In the genomic region with DNA sequence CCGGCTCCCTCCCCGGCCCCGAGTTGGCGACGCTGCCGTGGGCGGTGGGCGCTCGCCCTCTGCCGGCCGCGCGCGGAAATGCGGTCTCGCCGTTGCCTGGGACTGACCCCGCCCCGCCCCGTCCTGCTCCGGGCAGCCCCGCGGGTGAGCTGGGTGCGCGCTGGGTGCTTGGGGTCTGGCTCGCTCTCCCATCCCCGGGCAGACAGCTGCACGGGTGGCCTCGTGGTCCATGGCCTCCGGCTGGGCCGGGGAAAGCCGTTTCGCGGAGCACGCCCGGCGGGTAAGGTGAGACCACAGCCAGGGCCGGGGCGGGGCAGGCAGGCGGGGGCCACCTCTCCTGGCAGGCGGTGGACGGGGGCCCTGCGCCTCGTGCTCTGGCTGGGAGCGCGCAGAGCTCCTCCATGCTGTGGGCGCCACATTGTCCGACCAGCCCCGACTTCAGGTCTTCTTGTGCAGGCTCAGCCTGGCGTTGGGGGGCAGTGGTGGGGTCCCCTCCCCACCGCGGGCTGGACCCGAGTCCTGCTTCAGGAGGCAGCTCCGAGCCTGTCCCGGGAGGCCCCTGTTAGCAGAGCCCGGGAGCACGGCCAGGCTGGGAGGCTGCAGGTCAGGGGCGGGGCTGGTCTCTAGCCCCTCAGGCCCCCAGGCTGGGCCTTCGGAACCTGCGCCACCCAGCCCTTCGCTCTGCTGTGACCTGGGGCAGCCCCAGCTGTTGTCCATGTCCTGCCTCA, we compare ENCODE assay signal across 1 cellular context.
TF ChIP-seq lines count a peak whose summit lies in the region.

No MANE protein-coding gene starts in this region.

TF ChIP-seq in K562, 482 proteins besides CTCF, POLR2A, EP300 and RAD21 (continued from another document):
- TF ChIP-seq, protein P1, sequence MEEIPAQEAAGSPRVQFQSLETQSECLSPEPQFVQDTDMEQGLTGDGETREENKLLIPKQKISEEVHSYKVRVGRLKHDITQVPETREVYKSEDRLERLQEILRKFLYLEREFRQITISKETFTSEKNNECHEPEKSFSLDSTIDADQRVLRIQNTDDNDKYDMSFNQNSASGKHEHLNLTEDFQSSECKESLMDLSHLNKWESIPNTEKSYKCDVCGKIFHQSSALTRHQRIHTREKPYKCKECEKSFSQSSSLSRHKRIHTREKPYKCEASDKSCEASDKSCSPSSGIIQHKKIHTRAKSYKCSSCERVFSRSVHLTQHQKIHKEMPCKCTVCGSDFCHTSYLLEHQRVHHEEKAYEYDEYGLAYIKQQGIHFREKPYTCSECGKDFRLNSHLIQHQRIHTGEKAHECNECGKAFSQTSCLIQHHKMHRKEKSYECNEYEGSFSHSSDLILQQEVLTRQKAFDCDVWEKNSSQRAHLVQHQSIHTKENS (CRISPR knock-in tag; IDR thresholded peaks at IDR 0.05), result no peak
- TF ChIP-seq RB1 (IDR thresholded peaks at IDR 0.05; ENCODE audit: low read depth), result peak; percentile 56; the same call in 1 of the 2 replicates
- TF ChIP-seq RBM34 (IDR thresholded peaks at IDR 0.05; ENCODE audit: borderline replicate concordance, insufficient read depth, low read length), result no peak
- no peak for TF ChIP-seq ETV1 (tag; conservative IDR thresholded peaks at IDR 0.05; ENCODE audit: low read depth)
- TF ChIP-seq, protein P2, sequence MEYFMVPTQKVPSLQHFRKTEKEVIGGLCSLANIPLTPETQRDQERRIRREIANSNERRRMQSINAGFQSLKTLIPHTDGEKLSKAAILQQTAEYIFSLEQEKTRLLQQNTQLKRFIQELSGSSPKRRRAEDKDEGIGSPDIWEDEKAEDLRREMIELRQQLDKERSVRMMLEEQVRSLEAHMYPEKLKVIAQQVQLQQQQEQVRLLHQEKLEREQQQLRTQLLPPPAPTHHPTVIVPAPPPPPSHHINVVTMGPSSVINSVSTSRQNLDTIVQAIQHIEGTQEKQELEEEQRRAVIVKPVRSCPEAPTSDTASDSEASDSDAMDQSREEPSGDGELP (CRISPR knock-in tag; IDR thresholded peaks at IDR 0.05; ENCODE audit: borderline replicate concordance), result peak; percentile 8; the same call in 1 of the 2 replicates
- TF ChIP-seq, protein P3, sequence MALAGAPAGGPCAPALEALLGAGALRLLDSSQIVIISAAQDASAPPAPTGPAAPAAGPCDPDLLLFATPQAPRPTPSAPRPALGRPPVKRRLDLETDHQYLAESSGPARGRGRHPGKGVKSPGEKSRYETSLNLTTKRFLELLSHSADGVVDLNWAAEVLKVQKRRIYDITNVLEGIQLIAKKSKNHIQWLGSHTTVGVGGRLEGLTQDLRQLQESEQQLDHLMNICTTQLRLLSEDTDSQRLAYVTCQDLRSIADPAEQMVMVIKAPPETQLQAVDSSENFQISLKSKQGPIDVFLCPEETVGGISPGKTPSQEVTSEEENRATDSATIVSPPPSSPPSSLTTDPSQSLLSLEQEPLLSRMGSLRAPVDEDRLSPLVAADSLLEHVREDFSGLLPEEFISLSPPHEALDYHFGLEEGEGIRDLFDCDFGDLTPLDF (CRISPR knock-in tag; IDR thresholded peaks at IDR 0.05), result no peak
- 0 out of 2 replicates have a peak, but pooled peaks have one; percentile 16 for TF ChIP-seq RBFOX2 (IDR thresholded peaks at IDR 0.05; ENCODE audit: low read depth, low read length)
- no peak for TF ChIP-seq PTRF (tag; IDR thresholded peaks at IDR 0.05)
- TF ChIP-seq, protein P4, sequence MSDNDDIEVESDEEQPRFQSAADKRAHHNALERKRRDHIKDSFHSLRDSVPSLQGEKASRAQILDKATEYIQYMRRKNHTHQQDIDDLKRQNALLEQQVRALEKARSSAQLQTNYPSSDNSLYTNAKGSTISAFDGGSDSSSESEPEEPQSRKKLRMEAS (CRISPR knock-in tag; IDR thresholded peaks at IDR 0.05), result peak; percentile 81
- TF ChIP-seq, protein P5, sequence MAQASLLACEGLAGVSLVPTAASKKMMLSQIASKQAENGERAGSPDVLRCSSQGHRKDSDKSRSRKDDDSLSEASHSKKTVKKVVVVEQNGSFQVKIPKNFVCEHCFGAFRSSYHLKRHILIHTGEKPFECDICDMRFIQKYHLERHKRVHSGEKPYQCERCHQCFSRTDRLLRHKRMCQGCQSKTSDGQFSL (CRISPR knock-in tag; IDR thresholded peaks at IDR 0.05), result 0 out of 2 replicates have a peak, but pooled peaks have one; percentile 49
- TF ChIP-seq, protein P5 (tag; IDR thresholded peaks at IDR 0.05), result peak in 1 of 2 experiments; percentile 32; a peak in 1 of 4 replicates
- TF ChIP-seq SNRNP70 (optimal IDR thresholded peaks at IDR 0.05; ENCODE audit: low read depth, low read length), result no peak
- no peak for TF ChIP-seq ZNF197 (CRISPR knock-in tag; IDR thresholded peaks at IDR 0.05; ENCODE audit: low read depth)
- TF ChIP-seq EGR1 (conservative IDR thresholded peaks at IDR 0.05), result no peak
- no peak for TF ChIP-seq XRCC5 (IDR thresholded peaks at IDR 0.05; ENCODE audit: low read depth, low read length)
- no peak for TF ChIP-seq ZKSCAN3 (CRISPR knock-in tag; IDR thresholded peaks at IDR 0.05)
- TF ChIP-seq U2AF2 (optimal IDR thresholded peaks at IDR 0.05; ENCODE audit: low read depth, low read length), result no peak
- no peak for TF ChIP-seq TAF7 (tag; IDR thresholded peaks at IDR 0.05)
- TF ChIP-seq SAFB (IDR thresholded peaks at IDR 0.05; ENCODE audit: borderline replicate concordance, low read depth, low read length), result 0 out of 2 replicates have a peak, but pooled peaks have one; percentile 36
- no peak for TF ChIP-seq KDM2B (CRISPR knock-in tag; IDR thresholded peaks at IDR 0.05)
- no peak for TF ChIP-seq MTA3 (IDR thresholded peaks at IDR 0.05; ENCODE audit: borderline replicate concordance)
- TF ChIP-seq, protein P6, sequence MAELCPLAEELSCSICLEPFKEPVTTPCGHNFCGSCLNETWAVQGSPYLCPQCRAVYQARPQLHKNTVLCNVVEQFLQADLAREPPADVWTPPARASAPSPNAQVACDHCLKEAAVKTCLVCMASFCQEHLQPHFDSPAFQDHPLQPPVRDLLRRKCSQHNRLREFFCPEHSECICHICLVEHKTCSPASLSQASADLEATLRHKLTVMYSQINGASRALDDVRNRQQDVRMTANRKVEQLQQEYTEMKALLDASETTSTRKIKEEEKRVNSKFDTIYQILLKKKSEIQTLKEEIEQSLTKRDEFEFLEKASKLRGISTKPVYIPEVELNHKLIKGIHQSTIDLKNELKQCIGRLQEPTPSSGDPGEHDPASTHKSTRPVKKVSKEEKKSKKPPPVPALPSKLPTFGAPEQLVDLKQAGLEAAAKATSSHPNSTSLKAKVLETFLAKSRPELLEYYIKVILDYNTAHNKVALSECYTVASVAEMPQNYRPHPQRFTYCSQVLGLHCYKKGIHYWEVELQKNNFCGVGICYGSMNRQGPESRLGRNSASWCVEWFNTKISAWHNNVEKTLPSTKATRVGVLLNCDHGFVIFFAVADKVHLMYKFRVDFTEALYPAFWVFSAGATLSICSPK (IDR thresholded peaks at IDR 0.05; ENCODE audit: borderline replicate concordance), result no peak
- no peak for TF ChIP-seq RBM25 (IDR thresholded peaks at IDR 0.05; ENCODE audit: low read depth, low read length, severe bottlenecking)
- TF ChIP-seq CBX8 (IDR thresholded peaks at IDR 0.05; ENCODE audit: borderline replicate concordance, extremely low read depth, low read depth, low read length, poor library complexity, severe bottlenecking), result no peak
- no peak for TF ChIP-seq ZNF830 (CRISPR knock-in tag; IDR thresholded peaks at IDR 0.05)
- TF ChIP-seq MAFK (IDR thresholded peaks at IDR 0.05; ENCODE audit: low read length), result no peak
- no peak for TF ChIP-seq PML (IDR thresholded peaks at IDR 0.05; ENCODE audit: low read length)
- TF ChIP-seq ZNF140 (CRISPR knock-in tag; IDR thresholded peaks at IDR 0.05), result no peak
- TF ChIP-seq, protein P7, sequence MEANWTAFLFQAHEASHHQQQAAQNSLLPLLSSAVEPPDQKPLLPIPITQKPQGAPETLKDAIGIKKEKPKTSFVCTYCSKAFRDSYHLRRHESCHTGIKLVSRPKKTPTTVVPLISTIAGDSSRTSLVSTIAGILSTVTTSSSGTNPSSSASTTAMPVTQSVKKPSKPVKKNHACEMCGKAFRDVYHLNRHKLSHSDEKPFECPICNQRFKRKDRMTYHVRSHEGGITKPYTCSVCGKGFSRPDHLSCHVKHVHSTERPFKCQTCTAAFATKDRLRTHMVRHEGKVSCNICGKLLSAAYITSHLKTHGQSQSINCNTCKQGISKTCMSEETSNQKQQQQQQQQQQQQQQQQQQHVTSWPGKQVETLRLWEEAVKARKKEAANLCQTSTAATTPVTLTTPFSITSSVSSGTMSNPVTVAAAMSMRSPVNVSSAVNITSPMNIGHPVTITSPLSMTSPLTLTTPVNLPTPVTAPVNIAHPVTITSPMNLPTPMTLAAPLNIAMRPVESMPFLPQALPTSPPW (CRISPR knock-in tag; IDR thresholded peaks at IDR 0.05), result peak; percentile 88
- no peak for TF ChIP-seq TCFL5 (CRISPR knock-in tag; conservative IDR thresholded peaks at IDR 0.05)
- TF ChIP-seq NONO (IDR thresholded peaks at IDR 0.05; ENCODE audit: low read depth in 2 of 2, low read length in 1 of 2), result no peak
